Comparison of ENCODE assay signal across 18 cellular contexts in the genomic region with DNA sequence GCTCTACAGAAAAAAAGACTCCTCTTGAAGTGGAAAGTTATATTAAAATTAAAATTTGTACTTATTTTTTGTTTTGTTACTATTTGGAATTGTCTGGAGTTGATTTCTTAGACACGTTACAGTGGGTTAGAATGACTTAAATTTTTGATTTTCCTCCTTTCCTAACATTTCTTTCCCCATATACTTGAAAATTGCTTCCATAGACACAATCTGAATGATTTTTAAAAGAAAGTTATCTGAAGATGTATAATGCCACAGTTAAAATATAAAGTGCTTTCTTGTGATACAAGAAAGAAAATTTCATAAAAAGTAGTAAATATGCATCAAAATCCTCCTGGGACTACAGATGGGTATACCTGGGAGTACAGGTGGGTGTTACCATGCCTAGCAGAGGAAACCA. TPM values are rescaled to one million over a fixed set of nuclear protein-coding genes. Genes with fewer than 3 reads are reported as not detected.
DNase-seq lines count a peak whose midpoint lies in the region; ATAC-seq, FAIRE-seq and TF ChIP-seq lines count a peak whose summit lies in the region.
"Had no signal": no experiment of that assay in that cellular context is flagged by ENCODE, and none has a peak within 500 bp of the region (broad histone marks: within the 10 kb centered on the region; RNA-seq: fewer than 3 reads in every experiment).

No MANE protein-coding gene starts in this region.

- peak overlapping the region; percentile 11 to 39 for H3K4me3 Mint-ChIP-seq in activated T-cell treated with anti-CD3 and anti-CD28 coated beads, Interleukin-2, amount 50 U/mL, for 72 hours
- H3K4me3 Mint-ChIP-seq: T-helper 17 cell had no signal

- H3K14ac ChIP-seq in H1 (ENCODE audit: insufficient read length) (no peak overlapping the region), trophoblast cell (ENCODE audit: low read length) (no peak overlapping the region)

- H3K56ac ChIP-seq in H1 (replicated peaks; ENCODE audit: insufficient read length, low read depth, low read length), result no peak overlapping the region

- no peak overlapping the region for H3K23ac ChIP-seq in H1 (ENCODE audit: insufficient read length)
- H3K23ac ChIP-seq in trophoblast cell (ENCODE audit: low read length), result no peak overlapping the region

- H3K4me1 ChIP-seq in Karpas-422 (ENCODE audit: low read length) (peaks cover 26% of the 10 kb centered on the region), H1 (replicated peaks in 1 of 4; ENCODE audit: control insufficient read depth in 3 of 4, insufficient read depth in 4 of 4, low read length in 3 of 4) (peaks cover 0 to 3% (median 2%) of the 10 kb centered on the region in 4 experiments; a peak in 3 of 7 replicates), trophoblast cell (ENCODE audit: control insufficient read depth in 1 of 2, insufficient read depth in 2 of 2, low read length in 2 of 2) (peaks cover 3% of the 10 kb centered on the region in 2 experiments)

- H3K4me2 ChIP-seq in Karpas-422 (ENCODE audit: low read depth, low read length, poor library complexity, severe bottlenecking), result peak overlapping the region; percentile 85
- peak overlapping the region; percentile 72 to 79; a peak in 3 of 4 replicates for H3K4me2 ChIP-seq in H1 (ENCODE audit: insufficient read depth in 1 of 2, low read depth in 2 of 2, low read length in 2 of 2)
- no peak overlapping the region for H3K4me2 ChIP-seq in trophoblast cell (ENCODE audit: low read length)

- TF ChIP-seq EP300 in H1 (IDR thresholded peaks at IDR 0.05; ENCODE audit: borderline replicate concordance in 1 of 2, low read depth in 2 of 2, low read length in 2 of 2), result no peak

- H3K27me3 ChIP-seq in Karpas-422 (ENCODE audit: low read length) (no peaks in the 10 kb centered on the region), H1 (replicated peaks in 1 of 4; ENCODE audit: control insufficient read depth in 3 of 4, extremely low read depth in 1 of 4, insufficient read depth in 3 of 4, low read length in 3 of 4) (no peaks in the 10 kb centered on the region), trophoblast cell (ENCODE audit: insufficient read depth, low read length) (no peaks in the 10 kb centered on the region)
- H3K27me3 ChIP-seq: foreskin keratinocyte, uterus had no signal

- no peak overlapping the region for H3K27ac ChIP-seq in Karpas-422 (ENCODE audit: low read length)
- no peak overlapping the region for H3K27ac ChIP-seq in H1 (ENCODE audit: low read depth, low read length)
- no peak overlapping the region for H3K27ac ChIP-seq in trophoblast cell (ENCODE audit: low read depth, low read length)
- H3K27ac ChIP-seq: foreskin keratinocyte had no signal

- H3K9me2 ChIP-seq in Karpas-422 (replicated peaks; ENCODE audit: insufficient read depth, low read length), result no peaks in the 10 kb centered on the region

- H3K18ac ChIP-seq in H1 (ENCODE audit: extremely low read depth, low read length) (no peak overlapping the region), trophoblast cell (ENCODE audit: low read length) (no peak overlapping the region)

- no peaks in the 10 kb centered on the region for H3K27me3 Mint-ChIP-seq in activated T-cell treated with anti-CD3 and anti-CD28 coated beads, Interleukin-2, amount 50 U/mL, for 72 hours (ENCODE audit: low read depth)
- H3K27me3 Mint-ChIP-seq: T-helper 17 cell had no signal

- H2BK20ac ChIP-seq in H1 (ENCODE audit: low read length), result no peak overlapping the region

- FAIRE-seq in H1 (lab: Jason Lieb, UNC), result no peak

- no peak overlapping the region for H3K4ac ChIP-seq in H1 (replicated peaks; ENCODE audit: insufficient read length, low read depth, low read length)
- H3K4ac ChIP-seq in trophoblast cell (ENCODE audit: low read depth, low read length), result peak overlapping the region; percentile 36

- no peak overlapping the region for H2BK15ac ChIP-seq in H1 (ENCODE audit: low read length)

- H4K91ac ChIP-seq in H1 (replicated peaks; ENCODE audit: insufficient read length, low read length) (no peak overlapping the region), trophoblast cell (ENCODE audit: low read depth, low read length) (no peak overlapping the region)

- no peak overlapping the region for H2BK5ac ChIP-seq in H1 (ENCODE audit: low read depth, low read length)
- H2BK5ac ChIP-seq in trophoblast cell (ENCODE audit: low read depth, low read length, poor library complexity), result no peak overlapping the region

- H3K79me2 ChIP-seq in Karpas-422 (ENCODE audit: low read length) (peaks cover 88% of the 10 kb centered on the region), H1 (ENCODE audit: control insufficient read depth in 1 of 2, insufficient read depth in 2 of 2, low read length in 2 of 2) (peaks cover 35 to 90% of the 10 kb centered on the region in 2 experiments), trophoblast cell (ENCODE audit: control insufficient read depth, insufficient read depth, low read length, poor library complexity) (peaks cover 21% of the 10 kb centered on the region)

- peaks cover 17% of the 10 kb centered on the region for H3K4me1 Mint-ChIP-seq in activated T-cell treated with anti-CD3 and anti-CD28 coated beads, Interleukin-2, amount 50 U/mL, for 72 hours (ENCODE audit: low read depth)

- H4K8ac ChIP-seq in H1 (ENCODE audit: extremely low read depth, insufficient read depth, low read length), result no peak overlapping the region
- H4K8ac ChIP-seq in trophoblast cell (ENCODE audit: low read depth, low read length), result no peak overlapping the region

- H3K23me2 ChIP-seq in H1 (ENCODE audit: low read depth, low read length), result no peaks in the 10 kb centered on the region

- peaks cover 5 to 9% of the 10 kb centered on the region in 2 donors for H3K36me3 Mint-ChIP-seq in activated T-cell treated with anti-CD3 and anti-CD28 coated beads, Interleukin-2, amount 50 U/mL, for 72 hours (ENCODE audit: insufficient read depth in 2 of 2)

- ATAC-seq in activated T-cell treated with anti-CD3 and anti-CD28 coated beads, Interleukin-2, amount 50 U/mL, for 72 hours (replicated peaks in 1 of 2), result no peak
- ATAC-seq: foreskin keratinocyte; right cardiac atrium; stimulated activated naive CD8-positive, alpha-beta T cell treated with anti-CD3 and anti-CD28 coated beads, Interleukin-15, Interleukin-2, amounts not matched to agents 100 U/mL and 50 U/mL, for 24 hours; T-helper 17 cell had no signal

- CTCF ChIA-PET in H1 (lab: Charles Lee; ENCODE audit: partially characterized antibody), result no interaction called here

- H3K9me3 ChIP-seq in Karpas-422 (ENCODE audit: low read length), result peaks cover 9% of the 10 kb centered on the region
- peaks cover 2 to 4% of the 10 kb centered on the region in 2 experiments; a peak in 1 of 4 replicates for H3K9me3 ChIP-seq in H1 (ENCODE audit: insufficient read depth in 2 of 2, low read depth in 1 of 2, low read length in 1 of 2)
- H3K9me3 ChIP-seq in trophoblast cell (ENCODE audit: insufficient read depth, low read depth, low read length), result no peaks in the 10 kb centered on the region
- H3K9me3 ChIP-seq: uterus had no signal

- H2BK12ac ChIP-seq in H1 (ENCODE audit: low read depth, low read length) (no peak overlapping the region), trophoblast cell (ENCODE audit: low read length) (no peak overlapping the region)

- no peak for TF ChIP-seq CTCF in H1 (IDR thresholded peaks at IDR 0.05; ENCODE audit: control extremely low read depth in 1 of 3, insufficient read depth in 1 of 3, low read depth in 1 of 3, low read length in 3 of 3)

- no peak for TF ChIP-seq RAD21 in H1 (IDR thresholded peaks at IDR 0.05 in 1 of 2, conservative IDR thresholded peaks at IDR 0.05 in 1 of 2; ENCODE audit: low read depth in 2 of 2, low read length in 2 of 2)

- POLR2A ChIA-PET in H1 (lab: Charles Lee; ENCODE audit: partially characterized antibody), result interaction anchor here (1.8 to 5.1 kb wide), 2 partner anchors 9 to 18 kb away, joined by 11 to 49 read pairs; no protein-coding TSS in a partner anchor

- no peak overlapping the region for H2BK120ac ChIP-seq in H1 (replicated peaks; ENCODE audit: low read depth, low read length)
- no peak overlapping the region for H2BK120ac ChIP-seq in trophoblast cell (ENCODE audit: insufficient read depth, low read length, poor library complexity)

- peaks cover 19% of the 10 kb centered on the region for H4K20me1 ChIP-seq in Karpas-422 (ENCODE audit: insufficient read depth, low read depth, low read length)
- H4K20me1 ChIP-seq in H1 (replicated peaks in 1 of 2; ENCODE audit: control insufficient read depth in 1 of 2, insufficient read depth in 2 of 2, low read length in 2 of 2), result peaks cover 0 to 5% of the 10 kb centered on the region in 2 experiments

- H3K9ac ChIP-seq in Karpas-422 (ENCODE audit: low read length), result no peak overlapping the region
- H3K9ac ChIP-seq in H1 (replicated peaks in 1 of 4; ENCODE audit: extremely low read depth in 1 of 4, low read depth in 3 of 4, low read length in 3 of 4), result no peak overlapping the region
- H3K9ac ChIP-seq in trophoblast cell (ENCODE audit: low read length), result no peak overlapping the region

- H4K12ac ChIP-seq in trophoblast cell (ENCODE audit: low read depth, low read length), result no peak overlapping the region

- H4K5ac ChIP-seq in H1 (ENCODE audit: insufficient read length, low read depth, low read length), result no peak overlapping the region

- no peak for TF ChIP-seq POLR2A in H1 (IDR thresholded peaks at IDR 0.05; ENCODE audit: control extremely low read depth in 1 of 2, low read depth in 2 of 2, low read length in 2 of 2)

- no peak overlapping the region for H2AFZ ChIP-seq in Karpas-422 (ENCODE audit: low read length)
- H2AFZ ChIP-seq in H1 (ENCODE audit: low read length), result no peak overlapping the region
- no peak overlapping the region for H2AFZ ChIP-seq in trophoblast cell (ENCODE audit: insufficient read depth, low read length, poor library complexity)

- peaks cover 6% of the 10 kb centered on the region; the same call in 1 of the 2 replicates for H3K36me3 ChIP-seq in Karpas-422 (ENCODE audit: insufficient read depth, low read length)
- no peaks in the 10 kb centered on the region; a peak in 1 of 8 replicates for H3K36me3 ChIP-seq in H1 (ENCODE audit: control insufficient read depth in 2 of 4, insufficient read depth in 4 of 4, low read length in 3 of 4)
- no peaks in the 10 kb centered on the region for H3K36me3 ChIP-seq in trophoblast cell (ENCODE audit: control insufficient read depth in 1 of 2, insufficient read depth in 2 of 2, low read length in 2 of 2)
- H3K36me3 ChIP-seq: uterus had no signal

- DNase-seq in activated T-cell treated with anti-CD3 and anti-CD28 coated beads, Interleukin-2, amount 50 U/mL, for 72 hours, result no peak
- no peak for DNase-seq in activated T-cell treated with anti-CD3 and anti-CD28 coated beads for 4 hours
- no peak for DNase-seq in Karpas-422
- no peak for DNase-seq in H1 (ENCODE audit: low read depth in 1 of 2, low spot score in 2 of 2)
- no peak for DNase-seq in trophoblast cell
- DNase-seq in NK-92 (lab: John Stamatoyannopoulos, UW; ENCODE audit: unreplicated experiment), result no peak
- no peak for DNase-seq in NCI-H82 treated with DMSO at 0.1 percent for 48 hours (lab: John Stamatoyannopoulos, UW; ENCODE audit: unreplicated experiment)
- DNase-seq in activated CD8-positive, alpha-beta memory T cell treated with anti-CD3 and anti-CD28 coated beads, Interleukin-2, amount 50 U/mL, for 48 hours, result no peak
- DNase-seq: COR-L47; foreskin keratinocyte; IMR-90; NCI-H1417 treated with DMSO at 0.1 percent for 48 hours; NCI-H446 treated with DMSO at 0.1 percent for 48 hours; right cardiac atrium; RPMI8226; stimulated activated naive CD8-positive, alpha-beta T cell treated with anti-CD3 and anti-CD28 coated beads, Interleukin-15, Interleukin-2, amounts not matched to agents 100 U/mL and 50 U/mL, for 24 hours; T-helper 17 cell; uterus had no signal

- H3K4me3 ChIP-seq in Karpas-422 (ENCODE audit: low read length), result no peak overlapping the region; the same call in 1 of the 2 replicates
- H3K4me3 ChIP-seq in H1 (ENCODE audit: extremely low read depth in 1 of 4, insufficient read depth in 2 of 4, low read depth in 3 of 4, low read length in 4 of 4), result peak overlapping the region in 1 of 4 experiments; percentile 99; a peak in 3 of 8 replicates
- no peak overlapping the region for H3K4me3 ChIP-seq in trophoblast cell (ENCODE audit: low read depth, low read length)

- 84% methylated on average over 1 of the region's 1 CpG; no CpG with 5 or more reads in 1 of the 2 experiments for WGBS in H1 (ENCODE audit: extremely low coverage in 1 of 2, insufficient coverage in 1 of 2, insufficient read length in 1 of 2, insufficient replicate concordance in 2 of 2, low coverage in 1 of 2, low lambda C conversion rate in 2 of 2, missing lambda C conversion rate in 1 of 2), 2 experiments
- no CpG with 5 or more reads among the region's 1 CpG for WGBS in trophoblast cell (ENCODE audit: extremely low coverage, insufficient coverage, insufficient read length)

- H2AK5ac ChIP-seq in H1 (ENCODE audit: low read depth, low read length) (no peak overlapping the region), trophoblast cell (ENCODE audit: low read length) (no peak overlapping the region)

- H3K27ac Mint-ChIP-seq in activated T-cell treated with anti-CD3 and anti-CD28 coated beads, Interleukin-2, amount 50 U/mL, for 72 hours, result no peak overlapping the region
- H3K27ac Mint-ChIP-seq: T-helper 17 cell had no signal

- peaks cover 0 to 1% of the 10 kb centered on the region in 2 donors for H3K9me3 Mint-ChIP-seq in activated T-cell treated with anti-CD3 and anti-CD28 coated beads, Interleukin-2, amount 50 U/mL, for 72 hours

- no peaks in the 10 kb centered on the region for H3K79me1 ChIP-seq in H1 (ENCODE audit: low read depth, low read length)
- peaks cover 12% of the 10 kb centered on the region for H3K79me1 ChIP-seq in trophoblast cell (ENCODE audit: low read length)

RNA-seq across cellular contexts. Expression of gene HS2ST1, which starts 2.3 kb away (rescaled TPM):
- 10 to 100 TPM; 31.0 to 32.9 TPM for total RNA-seq in activated T-cell treated with anti-CD3 and anti-CD28 coated beads, Interleukin-2, amount 50 U/mL, for 72 hours
- total RNA-seq in Karpas-422 (2014; rRNA removed; shearing (Covaris generic); ENCODE audit: low replicate concordance), result 9.6 and 18.7 TPM in 2 replicates
- 24.0 and 28.3 TPM in 2 replicates for total RNA-seq in H1 (2021; fragmentation: NEBNext Ultra II Directional; extraction: Animal tissue kit (Norgen Biotek cat#: 25700))
- 2.9 and 5.2 TPM in 2 replicates for polyA plus RNA-seq in H1 (2011; rRNA removed)
- polyA plus RNA-seq in H1 (2011; cell fraction: cytosol; rRNA removed), result 5.8 TPM
- polyA plus RNA-seq in H1 (2011; cell fraction: nucleus; rRNA removed), result 2.8 TPM
- polyA plus RNA-seq in H1 (2012, experiment 1 of 2), result 6.1 to 16.4 TPM (median 7.5 TPM) in 4 replicates
- polyA plus RNA-seq in H1 (2012, experiment 2 of 2), result 1.3 TPM
- polyA plus RNA-seq in H1 (2013, experiment 1 of 2), result 15.0 TPM
- 16.0 TPM for polyA plus RNA-seq in H1 (2013, experiment 2 of 2)
- 10.1 and 14.6 TPM in 2 replicates for polyA minus RNA-seq in H1 (2011; rRNA and poly(A)+ RNA removed)
- 12.3 TPM for polyA minus RNA-seq in H1 (2011; cell fraction: cytosol; rRNA and poly(A)+ RNA removed)
- 21.4 TPM for polyA minus RNA-seq in H1 (2011; cell fraction: nucleus; rRNA and poly(A)+ RNA removed)
- 15.2 and 15.5 TPM in 2 replicates for polyA plus RNA-seq in trophoblast cell (2013)

RNA-seq across cellular contexts. Expression of gene SELENOF, which starts 2.8 kb away (rescaled TPM):
- total RNA-seq in activated T-cell treated with anti-CD3 and anti-CD28 coated beads, Interleukin-2, amount 50 U/mL, for 72 hours, result 100 to 1,000 TPM; 149 to 171 TPM
- 118 and 197 TPM in 2 replicates for total RNA-seq in Karpas-422 (2014; rRNA removed; shearing (Covaris generic); ENCODE audit: low replicate concordance)
- total RNA-seq in H1 (2021; fragmentation: NEBNext Ultra II Directional; extraction: Animal tissue kit (Norgen Biotek cat#: 25700)), result 151 and 163 TPM in 2 replicates
- 39.7 and 70.7 TPM in 2 replicates for polyA plus RNA-seq in H1 (2011; rRNA removed)
- 94.3 TPM for polyA plus RNA-seq in H1 (2011; cell fraction: cytosol; rRNA removed)
- 17.8 TPM for polyA plus RNA-seq in H1 (2011; cell fraction: nucleus; rRNA removed)
- 83.5 to 132 TPM (median 96.7 TPM) in 4 replicates for polyA plus RNA-seq in H1 (2012, experiment 1 of 2)
- 22.9 TPM for polyA plus RNA-seq in H1 (2012, experiment 2 of 2)
- 131 TPM for polyA plus RNA-seq in H1 (2013, experiment 1 of 2)
- 164 TPM for polyA plus RNA-seq in H1 (2013, experiment 2 of 2)
- polyA minus RNA-seq in H1 (2011; rRNA and poly(A)+ RNA removed), result 52.4 and 54.0 TPM in 2 replicates
- polyA minus RNA-seq in H1 (2011; cell fraction: cytosol; rRNA and poly(A)+ RNA removed), result 34.4 TPM
- 44.1 TPM for polyA minus RNA-seq in H1 (2011; cell fraction: nucleus; rRNA and poly(A)+ RNA removed)
- 136 and 140 TPM in 2 replicates for polyA plus RNA-seq in trophoblast cell (2013)
